In genomic region chr2:191917430-191917881, GRCh38 we compare ENCODE assay signal across 20 cellular contexts.
DNase-seq lines count a peak whose midpoint lies in the region; ATAC-seq and TF ChIP-seq lines count a peak whose summit lies in the region.
"Had no signal": no experiment of that assay in that cellular context is flagged by ENCODE, and none has a peak within 500 bp of the region (broad histone marks: within the 10 kb centered on the region; RNA-seq: fewer than 3 reads in every experiment).

No MANE protein-coding gene starts in this region.

- H3K4me1 ChIP-seq in GM23338 (ENCODE audit: insufficient read depth) (peaks cover 11% of the 10 kb centered on the region), smooth muscle cell (ENCODE audit: low read depth) (no peaks in the 10 kb centered on the region), SK-N-SH (ENCODE audit: control insufficient read depth in 1 of 2, insufficient read depth in 2 of 2, low read depth in 1 of 2, low read length in 1 of 2) (peaks cover 0 to 11% of the 10 kb centered on the region in 2 experiments; a peak in 2 of 4 replicates)
- H3K4me1 ChIP-seq: BLaER1, SJSA1 had no signal

- WGBS in smooth muscle cell (ENCODE audit: low lambda C conversion rate), result 35% methylated on average over 2 of the region's 2 CpGs
- 97% methylated on average over 2 of the region's 2 CpGs for WGBS in SK-N-SH (ENCODE audit: low lambda C conversion rate)

- H2AFZ ChIP-seq in GM23338 (peak overlapping the region; percentile 80; the same call in 1 of the 2 replicates), smooth muscle cell (ENCODE audit: low read depth) (peak overlapping the region; percentile 15), SK-N-SH (ENCODE audit: low read depth) (no peak overlapping the region)

- H3K4me3 ChIP-seq in GM23338 (no peak overlapping the region), smooth muscle cell (no peak overlapping the region), SK-N-SH (ENCODE audit: low read depth in 2 of 2, low read length in 1 of 2) (no peak overlapping the region)
- H3K4me3 ChIP-seq: BLaER1, SJSA1, thyroid gland had no signal

- H3K79me2 ChIP-seq in GM23338 (replicated peaks; ENCODE audit: insufficient read depth), result no peaks in the 10 kb centered on the region
- no peaks in the 10 kb centered on the region for H3K79me2 ChIP-seq in smooth muscle cell (ENCODE audit: low read depth)
- no peaks in the 10 kb centered on the region for H3K79me2 ChIP-seq in SK-N-SH (ENCODE audit: insufficient read depth)

- no peak overlapping the region for H3K27ac ChIP-seq in GM23338 (ENCODE audit: low read depth)
- no peak overlapping the region for H3K27ac ChIP-seq in smooth muscle cell (ENCODE audit: low read depth)
- peak overlapping the region in 1 of 2 experiments; percentile 39; a peak in 1 of 4 replicates for H3K27ac ChIP-seq in SK-N-SH (ENCODE audit: low read depth in 2 of 2, low read length in 1 of 2)
- H3K27ac ChIP-seq: BLaER1, SJSA1, thyroid gland had no signal

- ATAC-seq in GM23338 (no peak), GM19463 (IDR thresholded peaks at IDR 0.05; ENCODE audit: unreplicated experiment) (no peak)
- ATAC-seq: stimulated activated naive CD8-positive, alpha-beta T cell treated with anti-CD3 and anti-CD28 coated beads, Interleukin-15, Interleukin-2, amounts not matched to agents 100 U/mL and 50 U/mL, for 24 hours had no signal

- TF ChIP-seq RAD21 in SK-N-SH (IDR thresholded peaks at IDR 0.05; ENCODE audit: low read length), result no peak

- H3K9me3 Mint-ChIP-seq in GM23338, result peaks cover 8% of the 10 kb centered on the region; the same call in 2 of the 3 replicates
- peaks cover 4% of the 10 kb centered on the region for H3K9me3 Mint-ChIP-seq in glutamatergic neuron (ENCODE audit: unreplicated experiment)
- H3K9me3 Mint-ChIP-seq: activated B cell treated with CpG ODN at 0.5 μM for 24 hours; activated naive CD4-positive, alpha-beta T cell treated with anti-CD3 and anti-CD28 coated beads for 36 hours had no signal

- no peaks in the 10 kb centered on the region for H3F3A ChIP-seq in GM23338 (replicated peaks; ENCODE audit: low read depth)
- H3F3A ChIP-seq in smooth muscle cell (ENCODE audit: low read depth), result no peaks in the 10 kb centered on the region
- no peaks in the 10 kb centered on the region for H3F3A ChIP-seq in SK-N-SH (replicated peaks; ENCODE audit: insufficient read depth)

- H3K27ac Mint-ChIP-seq in GM23338 (no peak overlapping the region), glutamatergic neuron (ENCODE audit: unreplicated experiment) (peak overlapping the region; percentile 95)
- H3K27ac Mint-ChIP-seq: activated B cell treated with CpG ODN at 0.5 μM for 24 hours; activated naive CD4-positive, alpha-beta T cell treated with anti-CD3 and anti-CD28 coated beads for 36 hours; dendritic cell treated with granulocyte-macrophage colony-stimulating factor and Interleukin-4, amounts not matched to agents 40 ng/mL and 50 ng/mL, for 4 days had no signal

- no peak for TF ChIP-seq EP300 in SK-N-SH (IDR thresholded peaks at IDR 0.05; ENCODE audit: borderline replicate concordance in 1 of 2, low read depth in 1 of 2, low read length in 1 of 2)

- no peak overlapping the region for H3K9ac ChIP-seq in smooth muscle cell (ENCODE audit: low read depth)
- no peak overlapping the region for H3K9ac ChIP-seq in SK-N-SH
- H3K9ac ChIP-seq: BLaER1 had no signal

- H3K9me2 ChIP-seq in GM23338 (ENCODE audit: insufficient read depth) (peaks cover 6% of the 10 kb centered on the region; the same call in 1 of the 2 replicates), SK-N-SH (no peaks in the 10 kb centered on the region)

- CTCF ChIA-PET in SK-N-SH (lab: Yijun Ruan, JAX), result interaction anchor here (0.6 to 0.7 kb wide), 2 partner anchors 14 to 245 kb away, joined by 3 read pairs; no protein-coding TSS in a partner anchor

- H3K9me3 ChIP-seq in smooth muscle cell (replicated peaks; ENCODE audit: low read depth), result no peaks in the 10 kb centered on the region
- H3K9me3 ChIP-seq in SK-N-SH, result no peaks in the 10 kb centered on the region
- H3K9me3 ChIP-seq: SJSA1, thyroid gland had no signal

- TF ChIP-seq CTCF in GM23338 (conservative IDR thresholded peaks at IDR 0.05; ENCODE audit: low read depth in 2 of 2) (no peak), glutamatergic neuron (IDR thresholded peaks at IDR 0.05; ENCODE audit: partially characterized antibody, unreplicated experiment) (no peak), smooth muscle cell (IDR thresholded peaks at IDR 0.05; ENCODE audit: borderline replicate concordance, insufficient read depth, poor library complexity, severe bottlenecking) (no peak), SK-N-SH (IDR thresholded peaks at IDR 0.05) (no peak)

- H3K4me1 Mint-ChIP-seq in GM23338, result peaks cover 25% of the 10 kb centered on the region
- H3K4me1 Mint-ChIP-seq in glutamatergic neuron (ENCODE audit: low read depth, unreplicated experiment), result peaks cover 26% of the 10 kb centered on the region
- H3K4me1 Mint-ChIP-seq: activated B cell treated with CpG ODN at 0.5 μM for 24 hours had no signal

- no peaks in the 10 kb centered on the region for H3K27me3 Mint-ChIP-seq in GM23338 (ENCODE audit: insufficient read depth, low read depth, poor library complexity)
- no peaks in the 10 kb centered on the region for H3K27me3 Mint-ChIP-seq in glutamatergic neuron (ENCODE audit: unreplicated experiment)
- H3K27me3 Mint-ChIP-seq: activated B cell treated with CpG ODN at 0.5 μM for 24 hours; dendritic cell treated with granulocyte-macrophage colony-stimulating factor and Interleukin-4, amounts not matched to agents 40 ng/mL and 50 ng/mL, for 4 days had no signal

- H4K20me1 ChIP-seq in GM23338 (replicated peaks; ENCODE audit: insufficient read depth), result no peaks in the 10 kb centered on the region
- H4K20me1 ChIP-seq in smooth muscle cell (ENCODE audit: low read depth), result no peaks in the 10 kb centered on the region
- no peaks in the 10 kb centered on the region for H4K20me1 ChIP-seq in SK-N-SH (ENCODE audit: insufficient read depth)
- H4K20me1 ChIP-seq: BLaER1 had no signal

- H3K36me3 Mint-ChIP-seq in GM23338 (ENCODE audit: low read depth) (peaks cover 4% of the 10 kb centered on the region; the same call in 2 of the 3 replicates), glutamatergic neuron (ENCODE audit: unreplicated experiment) (peaks cover 1% of the 10 kb centered on the region)

- H3K4me2 ChIP-seq in GM23338 (no peak overlapping the region), smooth muscle cell (no peak overlapping the region), SK-N-SH (no peak overlapping the region)
- H3K4me2 ChIP-seq: BLaER1 had no signal

- DNase-seq in GM23338 (ENCODE audit: low spot score) (no peak), dermis blood vessel endothelial cell (peak; percentile 59), glutamatergic neuron (no peak), smooth muscle cell (lab: John Stamatoyannopoulos, UW; ENCODE audit: unreplicated experiment) (no peak), glomerular visceral epithelial cell (ENCODE audit: extremely low spot score) (no peak), HPDE6-E6E7 (ENCODE audit: extremely low spot score) (no peak), SK-N-SH (no peak)
- DNase-seq: activated B cell treated with CpG ODN at 0.5 μM for 24 hours; activated naive CD4-positive, alpha-beta T cell treated with anti-CD3 and anti-CD28 coated beads for 36 hours; GDM1; NCI-H1417; NCI-H226; NCI-H82; stimulated activated naive CD8-positive, alpha-beta T cell treated with anti-CD3 and anti-CD28 coated beads, Interleukin-15, Interleukin-2, amounts not matched to agents 100 U/mL and 50 U/mL, for 24 hours; T-helper 1 cell; thyroid gland had no signal

- POLR2A ChIA-PET in SK-N-SH (lab: Yijun Ruan, JAX), result interaction anchor here (0.7 kb wide), 1 partner anchor 502 kb away, joined by 6 read pairs; no protein-coding TSS in a partner anchor

- H3K36me3 ChIP-seq in GM23338 (ENCODE audit: insufficient read depth) (no peaks in the 10 kb centered on the region), smooth muscle cell (ENCODE audit: low read depth) (no peaks in the 10 kb centered on the region), SK-N-SH (replicated peaks in 1 of 2; ENCODE audit: control insufficient read depth in 1 of 2, insufficient read depth in 2 of 2, low read length in 1 of 2) (no peaks in the 10 kb centered on the region)
- H3K36me3 ChIP-seq: BLaER1, SJSA1, thyroid gland had no signal

- H3K4me3 Mint-ChIP-seq in GM23338, result no peak overlapping the region
- H3K4me3 Mint-ChIP-seq in glutamatergic neuron (ENCODE audit: unreplicated experiment), result peak overlapping the region; percentile 35
- H3K4me3 Mint-ChIP-seq: activated B cell treated with CpG ODN at 0.5 μM for 24 hours; activated naive CD4-positive, alpha-beta T cell treated with anti-CD3 and anti-CD28 coated beads for 36 hours; dendritic cell treated with granulocyte-macrophage colony-stimulating factor and Interleukin-4, amounts not matched to agents 40 ng/mL and 50 ng/mL, for 4 days had no signal

- H3K27me3 ChIP-seq in GM23338 (ENCODE audit: insufficient read depth), result no peaks in the 10 kb centered on the region
- no peaks in the 10 kb centered on the region for H3K27me3 ChIP-seq in smooth muscle cell (ENCODE audit: low read depth)
- H3K27me3 ChIP-seq in SK-N-SH (ENCODE audit: insufficient read depth), result no peaks in the 10 kb centered on the region
- H3K27me3 ChIP-seq: BLaER1, SJSA1, thyroid gland had no signal

TF ChIP-seq in GM23338, 12 proteins besides CTCF, POLR2A, EP300 and RAD21 (continues in another document):
- TF ChIP-seq ZNF331 (CRISPR knock-in tag; IDR thresholded peaks at IDR 0.05; ENCODE audit: low read depth), result no peak
- TF ChIP-seq EZH2phosphoT487 (IDR thresholded peaks at IDR 0.05; ENCODE audit: unreplicated experiment), result no peak
- no peak for TF ChIP-seq POLR2AphosphoS5 (IDR thresholded peaks at IDR 0.05; ENCODE audit: low read depth)
- no peak for TF ChIP-seq CREB1 (CRISPR knock-in tag; IDR thresholded peaks at IDR 0.05; ENCODE audit: low read depth)

TF ChIP-seq in SK-N-SH, 30 proteins besides CTCF, POLR2A, EP300 and RAD21 (continues in another document):
- TF ChIP-seq GATA2 (CRISPR knock-in tag; IDR thresholded peaks at IDR 0.05), result no peak
